8 cellular contexts compared by ENCODE assay signal in genomic region chr6:91081452-91082067, GRCh38.
DNase-seq lines count a peak whose midpoint lies in the region; ATAC-seq, FAIRE-seq and TF ChIP-seq lines count a peak whose summit lies in the region.

No MANE protein-coding gene starts in this region.

- H3K36me3 ChIP-seq in pancreas, result no peaks in the 10 kb centered on the region

- ATAC-seq in GM21723 (IDR thresholded peaks at IDR 0.05; ENCODE audit: unreplicated experiment), result peak; percentile 80
- peak in 3 of 4 donors; percentile 59 to 78 (median 70) for ATAC-seq in pancreas
- ATAC-seq in HG03095 (IDR thresholded peaks at IDR 0.05; ENCODE audit: unreplicated experiment), result no peak
- ATAC-seq in HG02840 (IDR thresholded peaks at IDR 0.05; ENCODE audit: low FRiP score, unreplicated experiment), result no peak

- FAIRE-seq in pancreas (lab: Jason Lieb, UNC), result no peak

- no peak overlapping the region for H3K4me3 ChIP-seq in pancreas

- peak; percentile 36 for DNase-seq in ELR (ENCODE audit: low read depth)
- DNase-seq in MV-4-11 (lab: John Stamatoyannopoulos, UW), result peak; percentile 41
- peak; percentile 67 for DNase-seq in SHP77 treated with DMSO at 0.1 percent for 48 hours (lab: John Stamatoyannopoulos, UW)
- DNase-seq in fibroblast of peridontal ligament (ENCODE audit: extremely low read depth), result peak; percentile 20
- no peak for DNase-seq in pancreas

- H3K4me1 ChIP-seq in pancreas, result no peaks in the 10 kb centered on the region

- intact Hi-C loops in pancreas (cut with DNase I), result no loop called here

- no peaks in the 10 kb centered on the region for H3K9me3 ChIP-seq in pancreas

- 23 to 24% methylated on average over 6 of the region's 6 CpGs for WGBS in pancreas, 2 donors

- peak; percentile 36 to 60 (median 51) for TF ChIP-seq CTCF in pancreas (IDR thresholded peaks at IDR 0.05)

- H3K27me3 ChIP-seq in pancreas, result no peaks in the 10 kb centered on the region

- no peak overlapping the region for H3K27ac ChIP-seq in pancreas

Comparison
In these comparisons a context has a peak if more than half of its experiments do, and no peak if none do; other contexts are left out.
1. DNase-seq: peak in ELR (single experiment), MV-4-11 (single experiment), SHP77 treated with DMSO at 0.1 percent for 48 hours (single experiment) and fibroblast of peridontal ligament (single experiment); none in pancreas (0 of 6).
2. ATAC-seq: peak in GM21723 (single experiment) and pancreas (3 of 4); none in HG03095 (single experiment) and HG02840 (single experiment).